1 cellular context compared by ENCODE assay signal in genomic region chr1:25782608-25783201, GRCh38.
A peak's percentile ranks its signal among the peaks of the same experiment; 100 is the strongest.
TF ChIP-seq lines count a peak whose summit lies in the region.

No MANE protein-coding gene starts in this region.

TF ChIP-seq in K562, 482 proteins besides CTCF, POLR2A, EP300 and RAD21 (continued from another document and continues in another):
- no peak for TF ChIP-seq E2F1 (CRISPR knock-in tag; IDR thresholded peaks at IDR 0.05)
- no peak for TF ChIP-seq EZH2 (IDR thresholded peaks at IDR 0.05; ENCODE audit: borderline replicate concordance, low read depth, low read length)
- TF ChIP-seq ETV6 (IDR thresholded peaks at IDR 0.05; ENCODE audit: borderline replicate concordance in 1 of 2, low read depth in 2 of 2, low read length in 1 of 2) = peak; percentile 38 to 60; a peak in 1 of 4 replicates
- TF ChIP-seq ETV6 (CRISPR knock-in tag; IDR thresholded peaks at IDR 0.05; ENCODE audit: borderline replicate concordance) = no peak
- no peak for TF ChIP-seq MXD1 (CRISPR knock-in tag; IDR thresholded peaks at IDR 0.05; ENCODE audit: borderline replicate concordance, poor library complexity, severe bottlenecking)
- no peak for TF ChIP-seq RNF219 (CRISPR knock-in tag; IDR thresholded peaks at IDR 0.05)
- no peak for TF ChIP-seq ZNF277 (CRISPR knock-in tag; IDR thresholded peaks at IDR 0.05; ENCODE audit: borderline replicate concordance)
- TF ChIP-seq CAMTA2 (CRISPR knock-in tag; conservative IDR thresholded peaks at IDR 0.05) = no peak
- TF ChIP-seq SMARCA4 (IDR thresholded peaks at IDR 0.05) = peak; percentile 93
- TF ChIP-seq CHD2 (IDR thresholded peaks at IDR 0.05; ENCODE audit: low read depth, low read length) = no peak
- no peak for TF ChIP-seq ATF2 (CRISPR knock-in tag; IDR thresholded peaks at IDR 0.05)
- no peak for TF ChIP-seq HMGN3 (IDR thresholded peaks at IDR 0.05; ENCODE audit: borderline replicate concordance, extremely low read depth, insufficient read length, low read depth, low read length)
- no peak for TF ChIP-seq ZNF146 (CRISPR knock-in tag; IDR thresholded peaks at IDR 0.05; ENCODE audit: unreplicated experiment)
- no peak for TF ChIP-seq NR3C1 (CRISPR knock-in tag; IDR thresholded peaks at IDR 0.05)
- TF ChIP-seq ZNF311 (CRISPR knock-in tag; IDR thresholded peaks at IDR 0.05) = no peak
- no peak for TF ChIP-seq SMAD2 (IDR thresholded peaks at IDR 0.05; ENCODE audit: low read depth, low read length)
- TF ChIP-seq ZNF75A (CRISPR knock-in tag; IDR thresholded peaks at IDR 0.05) = no peak
- peak; percentile 90 for TF ChIP-seq NFIC (IDR thresholded peaks at IDR 0.05)
- TF ChIP-seq ZNF449 (CRISPR knock-in tag; IDR thresholded peaks at IDR 0.05) = no peak
- TF ChIP-seq CBX8 (IDR thresholded peaks at IDR 0.05; ENCODE audit: borderline replicate concordance, extremely low read depth, low read depth, low read length, poor library complexity, severe bottlenecking) = no peak
- peak; percentile 21; the same call in 1 of the 2 replicates for TF ChIP-seq ZNF24 (IDR thresholded peaks at IDR 0.05)
- no peak for TF ChIP-seq MXI1 (IDR thresholded peaks at IDR 0.05; ENCODE audit: low read depth, low read length)
- TF ChIP-seq ZFX (CRISPR knock-in tag; IDR thresholded peaks at IDR 0.05) = peak; percentile 40; the same call in 1 of the 2 replicates
- TF ChIP-seq PRMT5 (CRISPR knock-in tag; IDR thresholded peaks at IDR 0.05) = no peak
- TF ChIP-seq ZBTB34 (CRISPR knock-in tag; IDR thresholded peaks at IDR 0.05) = no peak
- no peak for TF ChIP-seq BDP1 (IDR thresholded peaks at IDR 0.05; ENCODE audit: insufficient read depth, insufficient read length)
- no peak for TF ChIP-seq ZNF217 (CRISPR knock-in tag; IDR thresholded peaks at IDR 0.05)
- TF ChIP-seq CEBPB (tag; IDR thresholded peaks at IDR 0.05) = no peak
- peak; percentile 35 for TF ChIP-seq ZFP36 (IDR thresholded peaks at IDR 0.05; ENCODE audit: low read depth, low read length, partially characterized antibody)
- TF ChIP-seq NFATC3 (IDR thresholded peaks at IDR 0.05) = no peak
- no peak for TF ChIP-seq TBP (optimal IDR thresholded peaks at IDR 0.05; ENCODE audit: low read depth, low read length)
- peak in 1 of 2 experiments; percentile 49; a peak in 1 of 4 replicates for TF ChIP-seq ARNT (IDR thresholded peaks at IDR 0.05)
- TF ChIP-seq SNIP1 (IDR thresholded peaks at IDR 0.05; ENCODE audit: low read depth) = no peak
- TF ChIP-seq ASH1L (IDR thresholded peaks at IDR 0.05; ENCODE audit: borderline replicate concordance, low read depth, partially characterized antibody) = no peak
- no peak for TF ChIP-seq E4F1 (CRISPR knock-in tag; IDR thresholded peaks at IDR 0.05; ENCODE audit: borderline replicate concordance)
- no peak for TF ChIP-seq EHMT2 (IDR thresholded peaks at IDR 0.05)
- no peak for TF ChIP-seq ZBED1 (IDR thresholded peaks at IDR 0.05)
- TF ChIP-seq RBM22 (IDR thresholded peaks at IDR 0.05; ENCODE audit: low read depth, low read length, poor library complexity, severe bottlenecking) = no peak
- TF ChIP-seq BRCA1 (IDR thresholded peaks at IDR 0.05) = no peak
- no peak for TF ChIP-seq BRCA1 (CRISPR knock-in tag; IDR thresholded peaks at IDR 0.05)
- TF ChIP-seq ZNF282 (CRISPR knock-in tag; IDR thresholded peaks at IDR 0.05) = no peak
- peak; percentile 91 for TF ChIP-seq ATF3 (IDR thresholded peaks at IDR 0.05)
- TF ChIP-seq ATF3 (CRISPR knock-in tag; conservative IDR thresholded peaks at IDR 0.05) = no peak
- no peak for TF ChIP-seq U2AF2 (optimal IDR thresholded peaks at IDR 0.05; ENCODE audit: low read depth, low read length)
- TF ChIP-seq IRF9 (tag; IDR thresholded peaks at IDR 0.05) = no peak
- no peak for TF ChIP-seq DNMT1 (IDR thresholded peaks at IDR 0.05)
- TF ChIP-seq ZMIZ1 (IDR thresholded peaks at IDR 0.05; ENCODE audit: low read depth in 2 of 2, low read length in 2 of 2) = no peak
- TF ChIP-seq WHSC1 (IDR thresholded peaks at IDR 0.05; ENCODE audit: low read length) = no peak
- no peak for TF ChIP-seq HOXB6 (CRISPR knock-in tag; IDR thresholded peaks at IDR 0.05; ENCODE audit: borderline replicate concordance)
- no peak for TF ChIP-seq KAT7 (CRISPR knock-in tag; IDR thresholded peaks at IDR 0.05; ENCODE audit: borderline replicate concordance)
- no peak for TF ChIP-seq ZNF165 (CRISPR knock-in tag; IDR thresholded peaks at IDR 0.05; ENCODE audit: borderline replicate concordance)
